Comparison of ENCODE assay signal across 8 cellular contexts in genomic region chr10:119306514-119306951, GRCh38.
DNase-seq lines count a peak whose midpoint lies in the region; ATAC-seq, FAIRE-seq and TF ChIP-seq lines count a peak whose summit lies in the region.

No MANE protein-coding gene starts in this region.

- H3K4me3 ChIP-seq in lower lobe of right lung = peak overlapping the region; percentile 11

- intact Hi-C loops in lower lobe of right lung (cut with DNase I) = no loop called here

- no peak for FAIRE-seq in HTR-8/SVneo (lab: Jason Lieb, UNC)

- peaks cover 73% of the 10 kb centered on the region for H3K4me1 ChIP-seq in lower lobe of right lung

- H3K36me3 ChIP-seq in lower lobe of right lung = no peaks in the 10 kb centered on the region

- no peaks in the 10 kb centered on the region for H3K9me3 ChIP-seq in lower lobe of right lung

- H3K27ac ChIP-seq in lower lobe of right lung = peak overlapping the region; percentile 71

- TF ChIP-seq CTCF in lower lobe of right lung (IDR thresholded peaks at IDR 0.05) = peak; percentile 24

- H3K27me3 ChIP-seq in lower lobe of right lung (ENCODE audit: low read depth) = no peaks in the 10 kb centered on the region

- peak; percentile 65 for ATAC-seq in GM18861 (IDR thresholded peaks at IDR 0.05; ENCODE audit: unreplicated experiment)
- peak; percentile 68 for ATAC-seq in HG02938 (IDR thresholded peaks at IDR 0.05; ENCODE audit: unreplicated experiment)
- peak; percentile 24 to 51 for ATAC-seq in lower lobe of right lung

- DNase-seq in RKO (ENCODE audit: low spot score) (peak; percentile 38), activated gamma-delta T cell treated with Interleukin-2 at 50 U/mL for 16 hours (peak; percentile 75), lower lobe of right lung (no peak), HTR-8/SVneo (ENCODE audit: insufficient read length, low spot score) (no peak), cerebellar cortex (ENCODE audit: low spot score) (no peak)
- DNase-seq in stimulated activated naive CD4-positive, alpha-beta T cell (lab: John Stamatoyannopoulos, UW) = peak; percentile 61 to 83 (median 74)

Comparison
In these comparisons a context has a peak if more than half of its experiments do, and no peak if none do; other contexts are left out.
1. DNase-seq: peak in RKO (single experiment), activated gamma-delta T cell treated with Interleukin-2 at 50 U/mL for 16 hours (single experiment) and stimulated activated naive CD4-positive, alpha-beta T cell (6 of 6); none in lower lobe of right lung (single experiment), HTR-8/SVneo (single experiment) and cerebellar cortex (single experiment).
2. Peak in every context shown above with its lines, with median percentiles within 50 percentile points of each other: ATAC-seq.